11 cellular contexts compared by ENCODE assay signal in the genomic region with DNA sequence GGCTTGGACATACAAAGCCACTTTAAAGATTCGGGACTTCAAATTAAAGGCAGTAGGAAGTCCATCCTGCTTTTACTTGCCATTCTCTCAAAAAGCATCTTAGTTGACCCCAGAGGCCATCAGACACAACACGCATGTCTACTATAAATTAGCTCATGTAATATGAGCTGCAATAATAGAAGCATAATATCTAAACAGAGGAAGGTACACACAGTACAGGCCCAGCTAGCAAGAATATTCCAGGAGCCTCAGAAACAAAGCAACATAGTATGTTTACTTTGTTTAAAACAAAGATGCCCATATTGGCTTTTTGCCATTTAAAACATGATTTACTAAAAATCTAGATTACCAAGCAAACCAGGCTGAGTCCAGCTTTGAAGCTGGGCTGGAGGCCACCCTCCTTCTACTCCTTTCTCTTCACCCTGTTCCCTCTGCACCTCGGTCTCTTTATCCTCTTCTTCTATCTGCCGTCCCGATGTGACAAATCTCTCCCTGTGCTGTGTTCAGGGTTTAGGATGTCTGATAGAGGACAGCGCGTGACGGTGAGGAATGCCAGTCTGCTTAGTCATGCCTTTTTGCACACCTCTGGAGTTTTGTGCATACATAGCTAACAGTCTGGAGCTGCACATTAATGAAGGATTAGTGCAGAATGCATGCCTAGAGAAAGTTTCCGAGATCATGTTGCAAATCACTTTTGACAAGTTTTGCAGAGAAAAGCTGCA. TPM values are rescaled to one million over a fixed set of nuclear protein-coding genes. Genes with fewer than 3 reads are reported as not detected.
DNase-seq lines count a peak whose midpoint lies in the region; ATAC-seq lines count a peak whose summit lies in the region.
"Had no signal": no experiment of that assay in that cellular context is flagged by ENCODE, and none has a peak within 500 bp of the region (broad histone marks: within the 10 kb centered on the region; RNA-seq: fewer than 3 reads in every experiment).

No MANE protein-coding gene starts in this region.

- ATAC-seq in HG03565 (IDR thresholded peaks at IDR 0.05; ENCODE audit: unreplicated experiment), result no peak

- DNase-seq in Ammon's horn (ENCODE audit: low spot score) (peak; percentile 42), M059J (ENCODE audit: low read depth) (peak; percentile 26), dermis blood vessel endothelial cell (peak; percentile 47), left kidney (ENCODE audit: low read depth, low spot score) (peak; percentile 79), NCI-H446 treated with DMSO at 0.1 percent for 48 hours (lab: John Stamatoyannopoulos, UW) (no peak), 8988T (no peak), NK-92 (lab: John Stamatoyannopoulos, UW; ENCODE audit: unreplicated experiment) (no peak)
- DNase-seq: cerebellar nuclear complex, NCI-H1436 treated with DMSO at 0.1 percent for 48 hours had no signal

RNA-seq across cellular contexts. Expression of gene DTNA, which starts 28.2 kb away (rescaled TPM):
- total RNA-seq in M059J (2014; rRNA removed; shearing (Covaris generic)), result 3.0 and 5.2 TPM in 2 replicates
- 2.6 and 2.9 TPM in 2 replicates for total RNA-seq in dermis blood vessel endothelial cell
- total RNA-seq: activated CD8-positive, alpha-beta memory T cell treated with anti-CD3 and anti-CD28 coated beads for 36 hours had no signal

Comparison
In these comparisons a context has a peak if more than half of its experiments do, and no peak if none do; other contexts are left out.
1. DNase-seq: peak in Ammon's horn (single experiment), M059J (single experiment), dermis blood vessel endothelial cell (single experiment) and left kidney (single experiment); none in NCI-H446 treated with DMSO at 0.1 percent for 48 hours (single experiment), 8988T (single experiment) and NK-92 (single experiment).